Comparison of ENCODE assay signal across 1 cellular context in genomic region chr2:84527137-84528129, GRCh38.
TF ChIP-seq lines count a peak whose summit lies in the region.

No MANE protein-coding gene starts in this region.

TF ChIP-seq in SK-N-SH treated with all-trans-retinoic acid at 6 μM for 48 hours, 23 proteins besides CTCF, POLR2A, EP300 and RAD21:
- TF ChIP-seq ZNF565 (CRISPR knock-in tag; conservative IDR thresholded peaks at IDR 0.05; ENCODE audit: low read depth) = no peak
- no peak for TF ChIP-seq ZNF70 (CRISPR knock-in tag; IDR thresholded peaks at IDR 0.05)
- TF ChIP-seq TCF4 (CRISPR knock-in tag; IDR thresholded peaks at IDR 0.05; ENCODE audit: borderline replicate concordance) = no peak
- no peak for TF ChIP-seq PATZ1 (CRISPR knock-in tag; IDR thresholded peaks at IDR 0.05; ENCODE audit: borderline replicate concordance)
- TF ChIP-seq ZFP3 (CRISPR knock-in tag; IDR thresholded peaks at IDR 0.05) = no peak
- no peak for TF ChIP-seq TOX (CRISPR knock-in tag; IDR thresholded peaks at IDR 0.05; ENCODE audit: borderline replicate concordance)
- no peak for TF ChIP-seq GLIS3 (CRISPR knock-in tag; IDR thresholded peaks at IDR 0.05)
- TF ChIP-seq CREB5 (CRISPR knock-in tag; IDR thresholded peaks at IDR 0.05; ENCODE audit: low read depth) = no peak
- no peak for TF ChIP-seq ISL1 (CRISPR knock-in tag; IDR thresholded peaks at IDR 0.05)
